Comparison of ENCODE assay signal across 1 cellular context in genomic region chr10:32692174-32692573, GRCh38.
TF ChIP-seq lines count a peak whose summit lies in the region.

No MANE protein-coding gene starts in this region.

TF ChIP-seq in IMR-90, 13 proteins besides CTCF, POLR2A, EP300 and RAD21:
- TF ChIP-seq RFX5 (IDR thresholded peaks at IDR 0.05; ENCODE audit: low read depth, low read length) (no peak), SMC3 (IDR thresholded peaks at IDR 0.05; ENCODE audit: low read depth, low read length) (no peak), ELK1 (IDR thresholded peaks at IDR 0.05; ENCODE audit: borderline replicate concordance, low read depth, low read length) (no peak), MXI1 (IDR thresholded peaks at IDR 0.05; ENCODE audit: borderline replicate concordance, low read depth, low read length) (no peak), CEBPB (IDR thresholded peaks at IDR 0.05; ENCODE audit: low read depth, low read length) (no peak), NFE2L2 (IDR thresholded peaks at IDR 0.05; ENCODE audit: low read depth, low read length) (no peak), BHLHE40 (IDR thresholded peaks at IDR 0.05; ENCODE audit: low read depth, low read length) (no peak), CHD1 (IDR thresholded peaks at IDR 0.05; ENCODE audit: low read depth, low read length) (no peak), RCOR1 (IDR thresholded peaks at IDR 0.05; ENCODE audit: insufficient replicate concordance, low read length) (no peak), MAZ (IDR thresholded peaks at IDR 0.05; ENCODE audit: borderline replicate concordance, low read depth, low read length) (no peak), MAFK (IDR thresholded peaks at IDR 0.05; ENCODE audit: low read depth, low read length) (no peak), FOS (IDR thresholded peaks at IDR 0.05; ENCODE audit: low read depth, low read length) (no peak), USF2 (IDR thresholded peaks at IDR 0.05; ENCODE audit: low read depth, low read length) (no peak)
TF ChIP-seq in IMR-90: peak in this region for 0.
